23 cellular contexts compared by ENCODE assay signal in genomic region chr5:73998496-73998895, GRCh38.
A peak's percentile ranks its signal among the peaks of the same experiment; 100 is the strongest.
DNase-seq lines count a peak whose midpoint lies in the region; ATAC-seq, FAIRE-seq and TF ChIP-seq lines count a peak whose summit lies in the region.
"Had no signal": no experiment of that assay in that cellular context is flagged by ENCODE, and none has a peak within 500 bp of the region (broad histone marks: within the 10 kb centered on the region; RNA-seq: fewer than 3 reads in every experiment).

No MANE protein-coding gene starts in this region.

- intact Hi-C loops in right lobe of liver (cut with DNase I): no loop called here

- DNase-seq in DMS53 (lab: John Stamatoyannopoulos, UW) (peak; percentile 61), DMS53 treated with DMSO at 0.1 percent for 48 hours (lab: John Stamatoyannopoulos, UW; ENCODE audit: unreplicated experiment) (no peak), NCI-H146 treated with DMSO at 0.1 percent for 48 hours (lab: John Stamatoyannopoulos, UW; ENCODE audit: unreplicated experiment) (peak; percentile 90), bronchial epithelial cell (ENCODE audit: low read depth) (peak; percentile 72), right lobe of liver (no peak), dermis blood vessel endothelial cell (no peak), HPDE6-E6E7 (ENCODE audit: extremely low spot score) (no peak)
- DNase-seq: activated naive CD4-positive, alpha-beta T cell treated with anti-CD3 and anti-CD28 coated beads, Interleukin-2, amount 50 U/mL, for 16 hours; activated T-cell treated with anti-CD3 and anti-CD28 coated beads for 4 hours; DMS79; dorsolateral prefrontal cortex; HCEC 1CT; islet precursor cell; Karpas-422; NCI-H1436 treated with DMSO at 0.1 percent for 48 hours; NCI-H526 treated with DMSO at 0.1 percent for 48 hours; sigmoid colon; stimulated activated CD4-positive, alpha-beta T cell treated with anti-CD3 and anti-CD28 coated beads, Interleukin-4, amount 100 ng/mL, for 24 hours had no signal

- H3K27me3 ChIP-seq in bronchial epithelial cell (ENCODE audit: control insufficient read depth, insufficient read depth, low read length) (no peaks in the 10 kb centered on the region), right lobe of liver (no peaks in the 10 kb centered on the region)
- H3K27me3 ChIP-seq: hepatocyte, sigmoid colon had no signal

- H3K9me3 ChIP-seq in right lobe of liver: no peaks in the 10 kb centered on the region
- H3K9me3 ChIP-seq: sigmoid colon had no signal

- FAIRE-seq in bronchial epithelial cell (lab: Jason Lieb, UNC): peak; percentile 13
- FAIRE-seq: A204.1, urothelium cell line had no signal

- ATAC-seq in right lobe of liver (peak in 3 of 4 donors; percentile 33 to 83 (median 42)), esophagus mucosa (no peak)

- H3K4me3 ChIP-seq in bronchial epithelial cell (ENCODE audit: low read depth, low read length): no peak overlapping the region
- no peak overlapping the region for H3K4me3 ChIP-seq in right lobe of liver
- H3K4me3 ChIP-seq: dorsolateral prefrontal cortex, hepatocyte, sigmoid colon had no signal

- H3K4me1 ChIP-seq in right lobe of liver: no peaks in the 10 kb centered on the region

- TF ChIP-seq CTCF in bronchial epithelial cell (IDR thresholded peaks at IDR 0.05; ENCODE audit: insufficient read depth, low read length, severe bottlenecking): no peak
- TF ChIP-seq CTCF in right lobe of liver (IDR thresholded peaks at IDR 0.05): no peak

- no peak overlapping the region for H3K27ac ChIP-seq in right lobe of liver
- H3K27ac ChIP-seq: C4-2B, dorsolateral prefrontal cortex, hepatocyte had no signal

- no peak for TF ChIP-seq POLR2A in right lobe of liver (IDR thresholded peaks at IDR 0.05)

- WGBS in right lobe of liver (ENCODE audit: insufficient coverage, low coverage, low lambda C conversion rate, missing lambda C conversion rate): 37% methylated on average over 4 of the region's 4 CpGs

- no peaks in the 10 kb centered on the region for H3K36me3 ChIP-seq in bronchial epithelial cell (ENCODE audit: control insufficient read depth, insufficient read depth, low read length)
- H3K36me3 ChIP-seq in right lobe of liver: no peaks in the 10 kb centered on the region
- H3K36me3 ChIP-seq: sigmoid colon had no signal

Comparison
In these comparisons a context has a peak if more than half of its experiments do, and no peak if none do; other contexts are left out.
1. DNase-seq: peak in DMS53 (single experiment), NCI-H146 treated with DMSO at 0.1 percent for 48 hours (single experiment) and bronchial epithelial cell (single experiment); none in DMS53 treated with DMSO at 0.1 percent for 48 hours (single experiment), right lobe of liver (0 of 3), dermis blood vessel endothelial cell (single experiment) and HPDE6-E6E7 (single experiment).